Comparison of ENCODE assay signal across 11 cellular contexts in genomic region chr14:100134591-100134990, GRCh38. TPM values are rescaled to one million over a fixed set of nuclear protein-coding genes. Genes with fewer than 3 reads are reported as not detected.
"Had no signal": no experiment of that assay in that cellular context is flagged by ENCODE, and none has a peak within 500 bp of the region (broad histone marks: within the 10 kb centered on the region; RNA-seq: fewer than 3 reads in every experiment).

No MANE protein-coding gene starts in this region.

- H3K27ac Mint-ChIP-seq: activated CD4-positive, alpha-beta memory T cell treated with anti-CD3 and anti-CD28 coated beads, Interleukin-2, amount 10 ng/mL, durations not matched to agents 7 days and 5 days had no signal

- H3K9me3 Mint-ChIP-seq: activated CD4-positive, alpha-beta memory T cell treated with anti-CD3 and anti-CD28 coated beads, Interleukin-2, amount 10 ng/mL, durations not matched to agents 7 days and 5 days; activated naive CD4-positive, alpha-beta T cell treated with anti-CD3 and anti-CD28 coated beads, Interleukin-2, amount 50 U/mL, for 24 hours; T-helper 2 cell treated with Interferon-gamma antibody and Interleukin-4, amounts not matched to agents 5 μg/mL and 100 μg/mL, for 36 hours had no signal

- ATAC-seq: stimulated activated naive CD8-positive, alpha-beta T cell treated with anti-CD3 and anti-CD28 coated beads, Interleukin-15, Interleukin-2, amounts not matched to agents 100 U/mL and 50 U/mL, for 24 hours had no signal

- H3K4me1 ChIP-seq: sigmoid colon had no signal

- H3K9me3 ChIP-seq: sigmoid colon had no signal

- H3K4me3 Mint-ChIP-seq: activated CD4-positive, alpha-beta memory T cell treated with anti-CD3 and anti-CD28 coated beads, Interleukin-2, amount 10 ng/mL, durations not matched to agents 7 days and 5 days; activated naive CD4-positive, alpha-beta T cell treated with anti-CD3 and anti-CD28 coated beads, Interleukin-2, amount 50 U/mL, for 24 hours; T-helper 2 cell treated with Interferon-gamma antibody and Interleukin-4, amounts not matched to agents 5 μg/mL and 100 μg/mL, for 36 hours had no signal

- H3K4me1 Mint-ChIP-seq: activated CD4-positive, alpha-beta memory T cell treated with anti-CD3 and anti-CD28 coated beads, Interleukin-2, amount 10 ng/mL, durations not matched to agents 7 days and 5 days had no signal

- H3K27me3 ChIP-seq: dorsolateral prefrontal cortex, sigmoid colon had no signal

- DNase-seq: activated CD4-positive, alpha-beta memory T cell treated with anti-CD3 and anti-CD28 coated beads, Interleukin-2, amount 10 ng/mL, durations not matched to agents 7 days and 5 days; activated CD4-positive, alpha-beta T cell treated with anti-CD3 and anti-CD28 coated beads for 1 hour; activated CD8-positive, alpha-beta memory T cell treated with anti-CD3 and anti-CD28 coated beads, Interleukin-2, amount 50 U/mL, for 48 hours; aorta; dorsolateral prefrontal cortex; sigmoid colon; stimulated activated CD4-positive, alpha-beta T cell treated with anti-CD3 and anti-CD28 coated beads, Interleukin-12 subunit alpha, Interleukin-12 subunit beta, amount 100 ng/mL, for 4 hours; stimulated activated naive CD8-positive, alpha-beta T cell treated with anti-CD3 and anti-CD28 coated beads, Interleukin-15, Interleukin-2, amounts not matched to agents 100 U/mL and 50 U/mL, for 24 hours had no signal

- H3K27me3 Mint-ChIP-seq: activated CD4-positive, alpha-beta memory T cell treated with anti-CD3 and anti-CD28 coated beads, Interleukin-2, amount 10 ng/mL, durations not matched to agents 7 days and 5 days; activated naive CD4-positive, alpha-beta T cell treated with anti-CD3 and anti-CD28 coated beads, Interleukin-2, amount 50 U/mL, for 24 hours had no signal

- H3K4me3 ChIP-seq: dorsolateral prefrontal cortex, sigmoid colon had no signal

- H3K27ac ChIP-seq: sigmoid colon had no signal

RNA-seq across cellular contexts. Expression of gene DEGS2, which starts 24.9 kb away (rescaled TPM):
- total RNA-seq: glomerular endothelial cell had no signal
